ENCODE assay signal across 17 cellular contexts in the genomic region with DNA sequence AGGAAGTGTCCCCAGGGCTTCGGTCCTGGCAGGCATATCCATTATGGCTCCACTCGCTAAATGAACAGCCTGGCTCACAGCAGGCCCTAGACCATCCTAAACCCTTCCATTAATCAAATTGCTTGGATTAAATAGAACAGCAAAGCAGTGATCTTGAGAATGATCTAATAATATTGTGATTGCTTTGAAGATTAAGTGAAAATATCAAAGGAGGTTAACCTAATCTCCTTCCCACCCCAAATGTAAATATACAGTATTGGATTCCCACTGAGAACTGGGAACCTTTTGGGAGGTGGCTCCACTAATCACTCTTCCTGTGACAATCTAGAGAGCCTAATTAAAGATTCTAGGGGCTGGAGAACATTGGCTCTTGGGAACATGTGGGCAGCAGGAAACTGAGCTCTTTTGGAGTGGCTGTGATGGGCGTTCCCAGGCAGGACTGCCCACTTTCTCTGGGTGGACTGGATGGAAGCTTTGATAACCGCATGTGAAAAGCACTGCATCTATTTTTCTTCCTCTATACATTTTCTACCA.
DNase-seq lines count a peak whose midpoint lies in the region; ATAC-seq lines count a peak whose summit lies in the region.
"Had no signal": no experiment of that assay in that cellular context is flagged by ENCODE, and none has a peak within 500 bp of the region (broad histone marks: within the 10 kb centered on the region; RNA-seq: fewer than 3 reads in every experiment).

No MANE protein-coding gene starts in this region.

- peak; percentile 10 for DNase-seq in DMS79 (lab: John Stamatoyannopoulos, UW)
- peak; percentile 76 for DNase-seq in NCI-H1092 (lab: John Stamatoyannopoulos, UW)
- peak; percentile 58 for DNase-seq in NCI-H510A treated with DMSO at 0.1 percent for 48 hours (lab: John Stamatoyannopoulos, UW)
- peak; percentile 14 for DNase-seq in islet precursor cell
- no peak for DNase-seq in ureter (ENCODE audit: low spot score)
- DNase-seq in SHP77 treated with DMSO at 0.1 percent for 48 hours (lab: John Stamatoyannopoulos, UW), result no peak
- DNase-seq: activated CD4-positive, alpha-beta T cell treated with anti-CD3 and anti-CD28 coated beads for 48 hours; activated naive CD4-positive, alpha-beta T cell; anterior cingulate cortex; cerebellar nuclear complex; COR-L47; heart right ventricle; NCI-H1930; SW 1271 had no signal

- ATAC-seq in GM19324 (IDR thresholded peaks at IDR 0.05; ENCODE audit: low FRiP score, unreplicated experiment) (no peak), HG03442 (IDR thresholded peaks at IDR 0.05; ENCODE audit: unreplicated experiment) (no peak)
- ATAC-seq: heart right ventricle, natural killer cell had no signal

Comparison
In these comparisons a context has a peak if more than half of its experiments do, and no peak if none do; other contexts are left out.
1. DNase-seq: peak in DMS79 (single experiment), NCI-H1092 (single experiment), NCI-H510A treated with DMSO at 0.1 percent for 48 hours (single experiment) and islet precursor cell (single experiment); none in ureter (single experiment) and SHP77 treated with DMSO at 0.1 percent for 48 hours (single experiment).